In genomic region chr12:73632191-73632590, GRCh38 we compare ENCODE assay signal across 29 cellular contexts.
"Had no signal": no experiment of that assay in that cellular context is flagged by ENCODE, and none has a peak within 500 bp of the region (broad histone marks: within the 10 kb centered on the region; RNA-seq: fewer than 3 reads in every experiment).

No MANE protein-coding gene starts in this region.

- H3K27me3 ChIP-seq: adrenal gland, ascending aorta, body of pancreas, brain microvascular endothelial cell, breast epithelium, cardiac muscle cell had no signal

- H3K36me3 ChIP-seq: adrenal gland, ascending aorta, brain microvascular endothelial cell, breast epithelium, cardiac muscle cell had no signal

- H3K27ac ChIP-seq: adrenal gland, ascending aorta, body of pancreas, brain microvascular endothelial cell, breast epithelium, cardiac muscle cell had no signal

- H3K9me3 ChIP-seq: adrenal gland, ascending aorta, body of pancreas, breast epithelium had no signal

- DNase-seq: activated effector memory CD4-positive, alpha-beta T cell treated with anti-CD3 and anti-CD28 coated beads, Interleukin-2, amount 50 U/mL, for 16 hours; activated effector memory CD4-positive, alpha-beta T cell treated with Interleukin-2 at 50 U/mL for 16 hours; activated gamma-delta T cell; activated gamma-delta T cell treated with Interleukin-2 at 50 U/mL for 16 hours; activated naive CD4-positive, alpha-beta T cell; activated naive CD4-positive, alpha-beta T cell treated with anti-CD3 and anti-CD28 coated beads for 36 hours; activated naive CD4-positive, alpha-beta T cell treated with anti-CD3 and anti-CD28 coated beads, Interleukin-2, amount 10 ng/mL, durations not matched to agents 7 days and 5 days; activated naive CD4-positive, alpha-beta T cell treated with anti-CD3 and anti-CD28 coated beads, Interleukin-2, amount 50 U/mL, for 16 hours; activated naive CD4-positive, alpha-beta T cell treated with Interleukin-2 at 50 U/mL for 16 hours; activated naive CD8-positive, alpha-beta T cell treated with anti-CD3 and anti-CD28 coated beads for 36 hours; activated naive CD8-positive, alpha-beta T cell treated with anti-CD3 and anti-CD28 coated beads, Interleukin-2, amount 10 ng/mL, durations not matched to agents 7 days and 5 days; activated naive CD8-positive, alpha-beta T cell treated with anti-CD3 and anti-CD28 coated beads, Interleukin-2, amount 50 U/mL, for 24 hours; activated T-cell treated with anti-CD3 and anti-CD28 coated beads, Interleukin-2, amount 50 U/mL, for 24 hours; activated T-cell treated with anti-CD3 and anti-CD28 coated beads, Interleukin-2, amount 50 U/mL, for 4 hours; activated T-cell treated with anti-CD3 and anti-CD28 coated beads, Interleukin-2, amount 50 U/mL, for 48 hours; activated T-cell treated with anti-CD3 and anti-CD28 coated beads, Interleukin-2, amount 50 U/mL, for 72 hours; adrenal gland; amniotic stem cell; amygdala; anterior cingulate cortex; aorta; body of pancreas; brain microvascular endothelial cell; caudate nucleus; central memory CD4-positive, alpha-beta T cell; cerebellar nuclear complex had no signal

- H3K4me3 ChIP-seq: adrenal gland, ascending aorta, body of pancreas, breast epithelium, cardiac muscle cell had no signal

- H3K4me1 ChIP-seq: adrenal gland, ascending aorta, body of pancreas, breast epithelium had no signal
